ENCODE assay signal across 26 cellular contexts in the genomic region with DNA sequence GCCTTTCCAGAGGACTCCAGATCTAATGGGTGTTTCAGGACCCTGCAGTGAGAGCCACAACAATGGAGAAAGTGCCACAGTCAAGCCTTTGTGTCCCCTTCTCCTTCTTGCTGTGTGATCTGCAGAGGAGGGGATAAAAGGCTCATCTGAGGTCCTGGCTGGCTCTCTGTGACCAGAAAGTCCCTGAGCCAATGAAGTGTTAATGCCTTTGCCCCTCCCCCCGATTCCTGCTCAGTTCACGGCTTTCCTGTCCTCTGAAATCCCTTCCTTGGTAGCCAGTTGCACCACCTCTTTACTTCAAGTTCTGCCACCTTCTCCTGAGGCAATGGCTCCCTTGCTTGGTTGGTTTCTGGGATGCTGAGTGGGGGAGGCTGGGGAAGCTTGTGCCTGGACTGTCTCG. TPM values are rescaled to one million over a fixed set of nuclear protein-coding genes. Genes with fewer than 3 reads are reported as not detected.
DNase-seq lines count a peak whose midpoint lies in the region; ATAC-seq and TF ChIP-seq lines count a peak whose summit lies in the region.
"Had no signal": no experiment of that assay in that cellular context is flagged by ENCODE, and none has a peak within 500 bp of the region (broad histone marks: within the 10 kb centered on the region; RNA-seq: fewer than 3 reads in every experiment).

No MANE protein-coding gene starts in this region.

- POLR2A ChIA-PET in CD8-positive, alpha-beta T cell (lab: Charles Lee), result interaction anchor here (7.9 kb wide), 1 partner anchor 15 kb away, joined by 50 read pairs; no protein-coding TSS in a partner anchor
- POLR2A ChIA-PET in activated B cell treated with CpG ODN at 0.5 μM for 24 hours (lab: Charles Lee), result interaction anchor here (1.0 to 7.0 kb wide), 2 partner anchors 14 to 23 kb away, joined by 3 to 58 read pairs; no protein-coding TSS in a partner anchor
- POLR2A ChIA-PET in naive thymus-derived CD4-positive, alpha-beta T cell (lab: Charles Lee), result interaction anchor here (7.3 kb wide), 1 partner anchor 13 kb away, joined by 51 read pairs; no protein-coding TSS in a partner anchor

- no peaks in the 10 kb centered on the region for H3K9me3 ChIP-seq in BLaER1
- H3K9me3 ChIP-seq in CD8-positive, alpha-beta T cell (ENCODE audit: low read length), result no peaks in the 10 kb centered on the region
- H3K9me3 ChIP-seq in naive thymus-derived CD4-positive, alpha-beta T cell (ENCODE audit: control insufficient read depth in 2 of 3, low read length in 3 of 3), result no peaks in the 10 kb centered on the region
- H3K9me3 ChIP-seq: gastrocnemius medialis, lower lobe of right lung, mucosa of descending colon, right lobe of liver, transverse colon had no signal

- H3K9me3 Mint-ChIP-seq in CD8-positive, alpha-beta T cell, result no peaks in the 10 kb centered on the region
- H3K9me3 Mint-ChIP-seq in activated B cell treated with CpG ODN at 0.5 μM for 24 hours (no peaks in the 10 kb centered on the region), type B pancreatic cell (peaks cover 4% of the 10 kb centered on the region)
- no peaks in the 10 kb centered on the region for H3K9me3 Mint-ChIP-seq in naive thymus-derived CD4-positive, alpha-beta T cell
- H3K9me3 Mint-ChIP-seq: activated CD4-positive, alpha-beta T cell treated with anti-CD3 and anti-CD28 coated beads, Interleukin-2, amount 10 ng/mL, durations not matched to agents 24 days and 14 days; brain had no signal

- TF ChIP-seq CTCF in CD8-positive, alpha-beta T cell (IDR thresholded peaks at IDR 0.05), result no peak
- TF ChIP-seq CTCF in activated B cell treated with CpG ODN at 0.5 μM for 24 hours (IDR thresholded peaks at IDR 0.05) (no peak), type B pancreatic cell (conservative IDR thresholded peaks at IDR 0.05) (no peak)

- no peak for DNase-seq in CD8-positive, alpha-beta T cell
- DNase-seq in activated B cell treated with CpG ODN at 0.5 μM for 24 hours (no peak), H7 (no peak), type B pancreatic cell (ENCODE audit: extremely low spot score, unreplicated experiment) (no peak), 8988T (no peak), pons (ENCODE audit: low spot score) (no peak)
- no peak for DNase-seq in naive thymus-derived CD4-positive, alpha-beta T cell
- DNase-seq: activated CD4-positive, alpha-beta T cell treated with anti-CD3 and anti-CD28 coated beads, Interleukin-2, amount 10 ng/mL, durations not matched to agents 24 days and 14 days; activated effector memory CD4-positive, alpha-beta T cell treated with anti-CD3 and anti-CD28 coated beads, Interleukin-2, amount 50 U/mL, for 16 hours; activated T-cell treated with anti-CD3 and anti-CD28 coated beads, Interleukin-2, amount 50 U/mL, for 1 hour; amniotic stem cell; gastrocnemius medialis; GOT3; IMR-90; lower lobe of right lung; mucosa of descending colon; NCI-H1694 treated with DMSO at 0.1 percent for 48 hours; NCI-H446; NCI-H748 treated with DMSO at 0.1 percent for 48 hours; right lobe of liver; SHP77 treated with DMSO at 0.1 percent for 48 hours; stimulated activated CD4-positive, alpha-beta T cell treated with anti-CD3 and anti-CD28 coated beads, Interleukin-4, amount 100 ng/mL, for 24 hours; transverse colon had no signal

- H3K27me3 ChIP-seq in BLaER1 (no peaks in the 10 kb centered on the region), H7 (ENCODE audit: control insufficient read depth, insufficient read depth, low read length) (no peaks in the 10 kb centered on the region; the same call in none of the 2 replicates)
- H3K27me3 ChIP-seq in CD8-positive, alpha-beta T cell (ENCODE audit: insufficient read depth, low read length), result no peaks in the 10 kb centered on the region
- H3K27me3 ChIP-seq in naive thymus-derived CD4-positive, alpha-beta T cell (ENCODE audit: control insufficient read depth in 2 of 2, insufficient read depth in 2 of 2, low read length in 2 of 2), result no peaks in the 10 kb centered on the region
- H3K27me3 ChIP-seq: gastrocnemius medialis, right lobe of liver, transverse colon had no signal

- no peak overlapping the region for H3K9ac ChIP-seq in BLaER1

- H3K27ac Mint-ChIP-seq in CD8-positive, alpha-beta T cell, result peak overlapping the region; percentile 64
- H3K27ac Mint-ChIP-seq in activated B cell treated with CpG ODN at 0.5 μM for 24 hours (peak overlapping the region; percentile 80), type B pancreatic cell (no peak overlapping the region)
- H3K27ac Mint-ChIP-seq in naive thymus-derived CD4-positive, alpha-beta T cell, result peak overlapping the region in 7 of 9 donors; percentile 18 to 98 (median 59)
- H3K27ac Mint-ChIP-seq: activated CD4-positive, alpha-beta T cell treated with anti-CD3 and anti-CD28 coated beads, Interleukin-2, amount 10 ng/mL, durations not matched to agents 24 days and 14 days had no signal

- peak overlapping the region; percentile 20 for H3K4me2 ChIP-seq in BLaER1

- intact Hi-C loops in CD8-positive, alpha-beta T cell (cut with DNase I, micrococcal nuclease), result no loop called here
- intact Hi-C loops in activated B cell treated with CpG ODN at 0.5 μM for 24 hours (cut with micrococcal nuclease), result loop anchor here (2.0 kb wide), 1 partner anchor 15 kb away; no protein-coding TSS in a partner anchor
- intact Hi-C loops in naive thymus-derived CD4-positive, alpha-beta T cell (cut with micrococcal nuclease), result no loop called here

- no peak for ATAC-seq in CD8-positive, alpha-beta T cell
- no peak for ATAC-seq in activated B cell treated with CpG ODN at 0.5 μM for 24 hours (ENCODE audit: low read depth)
- no peak for ATAC-seq in naive thymus-derived CD4-positive, alpha-beta T cell
- ATAC-seq: gastrocnemius medialis, lower lobe of right lung, mucosa of descending colon, right lobe of liver had no signal

- peaks cover 92% of the 10 kb centered on the region for H3K4me1 ChIP-seq in BLaER1
- H3K4me1 ChIP-seq in CD8-positive, alpha-beta T cell (ENCODE audit: insufficient read depth, low read length), result peaks cover 70% of the 10 kb centered on the region
- H3K4me1 ChIP-seq in naive thymus-derived CD4-positive, alpha-beta T cell (ENCODE audit: control insufficient read depth in 2 of 2, insufficient read depth in 2 of 2, low read length in 2 of 2), result peaks cover 50 to 66% of the 10 kb centered on the region in 2 donors
- H3K4me1 ChIP-seq: gastrocnemius medialis had no signal

- H3K4me3 Mint-ChIP-seq in CD8-positive, alpha-beta T cell, result no peak overlapping the region
- H3K4me3 Mint-ChIP-seq in activated B cell treated with CpG ODN at 0.5 μM for 24 hours, result peak overlapping the region; percentile 47
- peak overlapping the region in 4 of 10 donors; percentile 39 to 64 (median 52) for H3K4me3 Mint-ChIP-seq in naive thymus-derived CD4-positive, alpha-beta T cell
- no peak overlapping the region for H3K4me3 Mint-ChIP-seq in type B pancreatic cell
- H3K4me3 Mint-ChIP-seq: activated CD4-positive, alpha-beta T cell treated with anti-CD3 and anti-CD28 coated beads, Interleukin-2, amount 10 ng/mL, durations not matched to agents 24 days and 14 days; brain had no signal

- H4K20me1 ChIP-seq in BLaER1, result peaks cover 100% of the 10 kb centered on the region

- peaks cover 36% of the 10 kb centered on the region for H3K36me3 Mint-ChIP-seq in CD8-positive, alpha-beta T cell
- H3K36me3 Mint-ChIP-seq in activated B cell treated with CpG ODN at 0.5 μM for 24 hours (ENCODE audit: low read depth) (peaks cover 43% of the 10 kb centered on the region), type B pancreatic cell (peaks cover 8% of the 10 kb centered on the region)
- peaks cover 0 to 25% (median 4%) of the 10 kb centered on the region in 5 donors for H3K36me3 Mint-ChIP-seq in naive thymus-derived CD4-positive, alpha-beta T cell
- H3K36me3 Mint-ChIP-seq: brain had no signal

- H3K27me3 Mint-ChIP-seq in CD8-positive, alpha-beta T cell (ENCODE audit: low read depth), result no peaks in the 10 kb centered on the region
- no peaks in the 10 kb centered on the region for H3K27me3 Mint-ChIP-seq in activated B cell treated with CpG ODN at 0.5 μM for 24 hours
- H3K27me3 Mint-ChIP-seq in naive thymus-derived CD4-positive, alpha-beta T cell, result no peaks in the 10 kb centered on the region
- H3K27me3 Mint-ChIP-seq in type B pancreatic cell, result peaks cover 14% of the 10 kb centered on the region
- H3K27me3 Mint-ChIP-seq: activated CD4-positive, alpha-beta T cell treated with anti-CD3 and anti-CD28 coated beads, Interleukin-2, amount 10 ng/mL, durations not matched to agents 24 days and 14 days had no signal

- no peak overlapping the region for H3K27ac ChIP-seq in BLaER1
- H3K27ac ChIP-seq in CD8-positive, alpha-beta T cell (ENCODE audit: low read depth, low read length), result no peak overlapping the region
- no peak overlapping the region for H3K27ac ChIP-seq in naive thymus-derived CD4-positive, alpha-beta T cell (ENCODE audit: low read depth, low read length)
- H3K27ac ChIP-seq: gastrocnemius medialis, lower lobe of right lung, right lobe of liver, transverse colon had no signal

- H3K4me3 ChIP-seq in BLaER1 (no peak overlapping the region), H7 (ENCODE audit: insufficient read depth, low read depth, low read length) (no peak overlapping the region)
- H3K4me3 ChIP-seq in CD8-positive, alpha-beta T cell (ENCODE audit: low read depth, low read length), result no peak overlapping the region
- no peak overlapping the region for H3K4me3 ChIP-seq in naive thymus-derived CD4-positive, alpha-beta T cell (ENCODE audit: low read length)
- H3K4me3 ChIP-seq: gastrocnemius medialis, lower lobe of right lung, mucosa of descending colon, right lobe of liver, transverse colon had no signal

- CTCF ChIA-PET in CD8-positive, alpha-beta T cell (lab: Charles Lee), result no interaction called here
- CTCF ChIA-PET in activated B cell treated with CpG ODN at 0.5 μM for 24 hours (lab: Charles Lee), result interaction anchor here (1.2 to 1.3 kb wide), 3 partner anchors 11 to 16 kb away, joined by 3 to 5 read pairs (median 3); no protein-coding TSS in a partner anchor
- CTCF ChIA-PET in naive thymus-derived CD4-positive, alpha-beta T cell (lab: Charles Lee), result no interaction called here

- peaks cover 87% of the 10 kb centered on the region for H3K4me1 Mint-ChIP-seq in CD8-positive, alpha-beta T cell (ENCODE audit: low read depth)
- H3K4me1 Mint-ChIP-seq in activated B cell treated with CpG ODN at 0.5 μM for 24 hours (peaks cover 90% of the 10 kb centered on the region), type B pancreatic cell (ENCODE audit: unreplicated experiment) (peaks cover 49% of the 10 kb centered on the region)
- H3K4me1 Mint-ChIP-seq in naive thymus-derived CD4-positive, alpha-beta T cell, result peaks cover 70 to 96% (median 93%) of the 10 kb centered on the region in 7 donors

- H3K36me3 ChIP-seq in BLaER1 (peaks cover 98% of the 10 kb centered on the region), H7 (replicated peaks; ENCODE audit: control insufficient read depth, insufficient read depth, low read length) (no peaks in the 10 kb centered on the region)
- no peaks in the 10 kb centered on the region for H3K36me3 ChIP-seq in CD8-positive, alpha-beta T cell (ENCODE audit: insufficient read depth, low read length)
- H3K36me3 ChIP-seq in naive thymus-derived CD4-positive, alpha-beta T cell (ENCODE audit: control insufficient read depth in 2 of 3, insufficient read depth in 3 of 3, low read length in 3 of 3), result peaks cover 0 to 3% (median 0%) of the 10 kb centered on the region in 3 experiments
- H3K36me3 ChIP-seq: gastrocnemius medialis, lower lobe of right lung, right lobe of liver, transverse colon had no signal

RNA-seq across cellular contexts. Expression of a gene that starts 47.6 kb away (rescaled TPM):
- 10 to 100 TPM; 35.6 to 37.3 TPM for total RNA-seq in CD8-positive, alpha-beta T cell
- total RNA-seq in activated B cell treated with CpG ODN at 0.5 μM for 24 hours (64.9 and 69.2 TPM in 2 replicates), type B pancreatic cell (ENCODE audit: low replicate concordance) (2.4 and 20.2 TPM in 2 replicates)
- total RNA-seq in naive thymus-derived CD4-positive, alpha-beta T cell, result 100 to 1,000 TPM in 1 of 5 experiments, 10 to 100 TPM in 4; 80.8 to 108 (median 89.3) TPM
- 10 to 100 TPM; 52.1 to 53.8 TPM for polyA plus RNA-seq in naive thymus-derived CD4-positive, alpha-beta T cell
- 4.0 and 6.9 TPM in 2 replicates for total RNA-seq in H7 (2014; rRNA removed; shearing (Covaris generic))
- total RNA-seq: progenitor cell of endocrine pancreas had no signal
